Comparison of ENCODE assay signal across 5 cellular contexts in the genomic region with DNA sequence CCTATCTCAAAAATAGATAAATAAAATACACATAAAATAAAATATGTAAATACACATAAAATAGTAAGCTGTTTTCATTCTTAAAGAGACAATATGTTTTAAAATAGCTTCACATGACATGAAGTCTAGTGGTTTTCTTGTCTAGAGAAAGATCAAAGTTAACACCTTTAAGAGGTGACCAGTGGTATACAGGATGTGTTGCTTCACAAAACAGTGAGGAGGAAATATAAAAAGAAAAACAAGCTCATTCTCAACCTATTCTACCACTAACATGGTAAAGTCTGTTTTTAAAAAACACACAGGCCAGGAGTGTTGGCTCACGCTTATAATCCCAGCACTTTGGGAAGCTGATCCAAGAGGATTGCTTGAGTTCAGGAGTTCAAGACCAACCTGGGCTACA.
"Had no signal": no experiment of that assay in that cellular context is flagged by ENCODE, and none has a peak within 500 bp of the region (broad histone marks: within the 10 kb centered on the region; RNA-seq: fewer than 3 reads in every experiment).

No MANE protein-coding gene starts in this region.

- DNase-seq: IMR-90, KBM-7 had no signal

- H3K4me3 Mint-ChIP-seq: IgD-negative memory B cell had no signal

- ATAC-seq: HepG2, K562 had no signal

- H3K9me3 Mint-ChIP-seq: IgD-negative memory B cell had no signal

- H3K4me1 Mint-ChIP-seq: IgD-negative memory B cell had no signal

- H3K27ac Mint-ChIP-seq: IgD-negative memory B cell had no signal

- H3K36me3 Mint-ChIP-seq: IgD-negative memory B cell had no signal

- H3K27me3 Mint-ChIP-seq: IgD-negative memory B cell had no signal
